Comparison of ENCODE assay signal across 1 cellular context in genomic region chr12:70645494-70646317, GRCh38.
TF ChIP-seq lines count a peak whose summit lies in the region.

No MANE protein-coding gene starts in this region.

TF ChIP-seq in K562, 482 proteins besides CTCF, POLR2A, EP300 and RAD21 (continues in another document):
- TF ChIP-seq, protein P1, sequence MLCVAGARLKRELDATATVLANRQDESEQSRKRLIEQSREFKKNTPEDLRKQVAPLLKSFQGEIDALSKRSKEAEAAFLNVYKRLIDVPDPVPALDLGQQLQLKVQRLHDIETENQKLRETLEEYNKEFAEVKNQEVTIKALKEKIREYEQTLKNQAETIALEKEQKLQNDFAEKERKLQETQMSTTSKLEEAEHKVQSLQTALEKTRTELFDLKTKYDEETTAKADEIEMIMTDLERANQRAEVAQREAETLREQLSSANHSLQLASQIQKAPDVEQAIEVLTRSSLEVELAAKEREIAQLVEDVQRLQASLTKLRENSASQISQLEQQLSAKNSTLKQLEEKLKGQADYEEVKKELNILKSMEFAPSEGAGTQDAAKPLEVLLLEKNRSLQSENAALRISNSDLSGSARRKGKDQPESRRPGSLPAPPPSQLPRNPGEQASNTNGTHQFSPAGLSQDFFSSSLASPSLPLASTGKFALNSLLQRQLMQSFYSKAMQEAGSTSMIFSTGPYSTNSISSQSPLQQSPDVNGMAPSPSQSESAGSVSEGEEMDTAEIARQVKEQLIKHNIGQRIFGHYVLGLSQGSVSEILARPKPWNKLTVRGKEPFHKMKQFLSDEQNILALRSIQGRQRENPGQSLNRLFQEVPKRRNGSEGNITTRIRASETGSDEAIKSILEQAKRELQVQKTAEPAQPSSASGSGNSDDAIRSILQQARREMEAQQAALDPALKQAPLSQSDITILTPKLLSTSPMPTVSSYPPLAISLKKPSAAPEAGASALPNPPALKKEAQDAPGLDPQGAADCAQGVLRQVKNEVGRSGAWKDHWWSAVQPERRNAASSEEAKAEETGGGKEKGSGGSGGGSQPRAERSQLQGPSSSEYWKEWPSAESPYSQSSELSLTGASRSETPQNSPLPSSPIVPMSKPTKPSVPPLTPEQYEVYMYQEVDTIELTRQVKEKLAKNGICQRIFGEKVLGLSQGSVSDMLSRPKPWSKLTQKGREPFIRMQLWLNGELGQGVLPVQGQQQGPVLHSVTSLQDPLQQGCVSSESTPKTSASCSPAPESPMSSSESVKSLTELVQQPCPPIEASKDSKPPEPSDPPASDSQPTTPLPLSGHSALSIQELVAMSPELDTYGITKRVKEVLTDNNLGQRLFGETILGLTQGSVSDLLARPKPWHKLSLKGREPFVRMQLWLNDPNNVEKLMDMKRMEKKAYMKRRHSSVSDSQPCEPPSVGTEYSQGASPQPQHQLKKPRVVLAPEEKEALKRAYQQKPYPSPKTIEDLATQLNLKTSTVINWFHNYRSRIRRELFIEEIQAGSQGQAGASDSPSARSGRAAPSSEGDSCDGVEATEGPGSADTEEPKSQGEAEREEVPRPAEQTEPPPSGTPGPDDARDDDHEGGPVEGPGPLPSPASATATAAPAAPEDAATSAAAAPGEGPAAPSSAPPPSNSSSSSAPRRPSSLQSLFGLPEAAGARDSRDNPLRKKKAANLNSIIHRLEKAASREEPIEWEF (CRISPR knock-in tag; IDR thresholded peaks at IDR 0.05): no peak
- TF ChIP-seq CBFA2T2 (conservative IDR thresholded peaks at IDR 0.05): 0 out of 2 replicates have a peak, but pooled peaks have one; percentile 29
- TF ChIP-seq SMAD4 (CRISPR knock-in tag; conservative IDR thresholded peaks at IDR 0.05): peak; percentile 94
- TF ChIP-seq SETDB1 (IDR thresholded peaks at IDR 0.05; ENCODE audit: low read length): no peak
- TF ChIP-seq ZNF134 (CRISPR knock-in tag; conservative IDR thresholded peaks at IDR 0.05): peak; percentile 44; the same call in 1 of the 2 replicates
- no peak for TF ChIP-seq ZNF124 (CRISPR knock-in tag; IDR thresholded peaks at IDR 0.05)
- TF ChIP-seq CHD2 (IDR thresholded peaks at IDR 0.05; ENCODE audit: low read depth, low read length): no peak
- no peak for TF ChIP-seq POLR3G (IDR thresholded peaks at IDR 0.05; ENCODE audit: extremely low read depth, insufficient read length, insufficient replicate concordance)
- 0 out of 2 replicates have a peak, but pooled peaks have one; percentile 36 for TF ChIP-seq MYC (IDR thresholded peaks at IDR 0.05; ENCODE audit: low read depth, low read length)
- TF ChIP-seq MYC (CRISPR knock-in tag; IDR thresholded peaks at IDR 0.05; ENCODE audit: borderline replicate concordance, low read depth): no peak
- peak; percentile 94 for TF ChIP-seq ETV1 (tag; conservative IDR thresholded peaks at IDR 0.05; ENCODE audit: low read depth)
- TF ChIP-seq CBFB (CRISPR knock-in tag; IDR thresholded peaks at IDR 0.05): no peak
- peak; percentile 83 for TF ChIP-seq TEAD2 (tag; IDR thresholded peaks at IDR 0.05)
- TF ChIP-seq MBD2 (IDR thresholded peaks at IDR 0.05; ENCODE audit: borderline replicate concordance, low read depth): no peak
- TF ChIP-seq, protein P2, sequence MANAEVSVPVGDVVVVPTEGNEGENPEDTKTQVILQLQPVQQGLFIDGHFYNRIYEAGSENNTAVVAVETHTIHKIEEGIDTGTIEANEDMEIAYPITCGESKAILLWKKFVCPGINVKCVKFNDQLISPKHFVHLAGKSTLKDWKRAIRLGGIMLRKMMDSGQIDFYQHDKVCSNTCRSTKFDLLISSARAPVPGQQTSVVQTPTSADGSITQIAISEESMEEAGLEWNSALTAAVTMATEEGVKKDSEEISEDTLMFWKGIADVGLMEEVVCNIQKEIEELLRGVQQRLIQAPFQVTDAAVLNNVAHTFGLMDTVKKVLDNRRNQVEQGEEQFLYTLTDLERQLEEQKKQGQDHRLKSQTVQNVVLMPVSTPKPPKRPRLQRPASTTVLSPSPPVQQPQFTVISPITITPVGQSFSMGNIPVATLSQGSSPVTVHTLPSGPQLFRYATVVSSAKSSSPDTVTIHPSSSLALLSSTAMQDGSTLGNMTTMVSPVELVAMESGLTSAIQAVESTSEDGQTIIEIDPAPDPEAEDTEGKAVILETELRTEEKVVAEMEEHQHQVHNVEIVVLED (CRISPR knock-in tag; IDR thresholded peaks at IDR 0.05): no peak
- TF ChIP-seq ATF1 (CRISPR knock-in tag; IDR thresholded peaks at IDR 0.05): no peak
- peak; percentile 48 for TF ChIP-seq ATF1 (tag; IDR thresholded peaks at IDR 0.05)
- TF ChIP-seq, protein P3, sequence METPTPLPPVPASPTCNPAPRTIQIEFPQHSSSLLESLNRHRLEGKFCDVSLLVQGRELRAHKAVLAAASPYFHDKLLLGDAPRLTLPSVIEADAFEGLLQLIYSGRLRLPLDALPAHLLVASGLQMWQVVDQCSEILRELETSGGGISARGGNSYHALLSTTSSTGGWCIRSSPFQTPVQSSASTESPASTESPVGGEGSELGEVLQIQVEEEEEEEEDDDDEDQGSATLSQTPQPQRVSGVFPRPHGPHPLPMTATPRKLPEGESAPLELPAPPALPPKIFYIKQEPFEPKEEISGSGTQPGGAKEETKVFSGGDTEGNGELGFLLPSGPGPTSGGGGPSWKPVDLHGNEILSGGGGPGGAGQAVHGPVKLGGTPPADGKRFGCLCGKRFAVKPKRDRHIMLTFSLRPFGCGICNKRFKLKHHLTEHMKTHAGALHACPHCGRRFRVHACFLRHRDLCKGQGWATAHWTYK (CRISPR knock-in tag; IDR thresholded peaks at IDR 0.05): no peak; the same call in none of the 2 replicates
- peak in 1 of 2 experiments; percentile 43; a peak in 1 of 4 replicates for TF ChIP-seq TRIM24 (IDR thresholded peaks at IDR 0.05)
- 0 out of 2 replicates have a peak, but pooled peaks have one; percentile 47 for TF ChIP-seq ZNF311 (CRISPR knock-in tag; IDR thresholded peaks at IDR 0.05)
- TF ChIP-seq CREB1 (IDR thresholded peaks at IDR 0.05): 0 out of 2 replicates have a peak, but pooled peaks have one; percentile 15
- TF ChIP-seq CREB1 (CRISPR knock-in tag; IDR thresholded peaks at IDR 0.05): no peak
- no peak for TF ChIP-seq ASH1L (IDR thresholded peaks at IDR 0.05; ENCODE audit: borderline replicate concordance, low read depth, partially characterized antibody)
- no peak for TF ChIP-seq ARNT (IDR thresholded peaks at IDR 0.05)
- TF ChIP-seq DPF2 (IDR thresholded peaks at IDR 0.05): peak; percentile 97
- TF ChIP-seq PHF8 (IDR thresholded peaks at IDR 0.05; ENCODE audit: borderline replicate concordance, low read length): no peak
- TF ChIP-seq, protein P4, sequence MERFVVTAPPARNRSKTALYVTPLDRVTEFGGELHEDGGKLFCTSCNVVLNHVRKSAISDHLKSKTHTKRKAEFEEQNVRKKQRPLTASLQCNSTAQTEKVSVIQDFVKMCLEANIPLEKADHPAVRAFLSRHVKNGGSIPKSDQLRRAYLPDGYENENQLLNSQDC (CRISPR knock-in tag; IDR thresholded peaks at IDR 0.05): no peak
- TF ChIP-seq RBFOX2 (IDR thresholded peaks at IDR 0.05; ENCODE audit: low read depth, low read length): no peak
- TF ChIP-seq TAL1 (IDR thresholded peaks at IDR 0.05): no peak
- peak; percentile 42; the same call in 1 of the 2 replicates for TF ChIP-seq JUNB (CRISPR knock-in tag; conservative IDR thresholded peaks at IDR 0.05)
- TF ChIP-seq ZNF217 (CRISPR knock-in tag; IDR thresholded peaks at IDR 0.05): no peak
- no peak for TF ChIP-seq BCOR (IDR thresholded peaks at IDR 0.05)
- TF ChIP-seq CTCFL (IDR thresholded peaks at IDR 0.05; ENCODE audit: borderline replicate concordance, insufficient read depth, low read depth, low read length, poor library complexity, severe bottlenecking): no peak
- peak; percentile 81 for TF ChIP-seq ZNF384 (IDR thresholded peaks at IDR 0.05; ENCODE audit: low read depth, low read length)
- TF ChIP-seq SMARCC2 (IDR thresholded peaks at IDR 0.05; ENCODE audit: low read depth): peak; percentile 93
- TF ChIP-seq KLF6 (CRISPR knock-in tag; IDR thresholded peaks at IDR 0.05; ENCODE audit: borderline replicate concordance): no peak
- TF ChIP-seq, protein P5, sequence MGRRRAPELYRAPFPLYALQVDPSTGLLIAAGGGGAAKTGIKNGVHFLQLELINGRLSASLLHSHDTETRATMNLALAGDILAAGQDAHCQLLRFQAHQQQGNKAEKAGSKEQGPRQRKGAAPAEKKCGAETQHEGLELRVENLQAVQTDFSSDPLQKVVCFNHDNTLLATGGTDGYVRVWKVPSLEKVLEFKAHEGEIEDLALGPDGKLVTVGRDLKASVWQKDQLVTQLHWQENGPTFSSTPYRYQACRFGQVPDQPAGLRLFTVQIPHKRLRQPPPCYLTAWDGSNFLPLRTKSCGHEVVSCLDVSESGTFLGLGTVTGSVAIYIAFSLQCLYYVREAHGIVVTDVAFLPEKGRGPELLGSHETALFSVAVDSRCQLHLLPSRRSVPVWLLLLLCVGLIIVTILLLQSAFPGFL (CRISPR knock-in tag; IDR thresholded peaks at IDR 0.05): no peak
- TF ChIP-seq IFI16 (CRISPR knock-in tag; IDR thresholded peaks at IDR 0.05): no peak
- TF ChIP-seq ZNF347 (CRISPR knock-in tag; IDR thresholded peaks at IDR 0.05; ENCODE audit: low read depth): no peak
- TF ChIP-seq, protein P6, sequence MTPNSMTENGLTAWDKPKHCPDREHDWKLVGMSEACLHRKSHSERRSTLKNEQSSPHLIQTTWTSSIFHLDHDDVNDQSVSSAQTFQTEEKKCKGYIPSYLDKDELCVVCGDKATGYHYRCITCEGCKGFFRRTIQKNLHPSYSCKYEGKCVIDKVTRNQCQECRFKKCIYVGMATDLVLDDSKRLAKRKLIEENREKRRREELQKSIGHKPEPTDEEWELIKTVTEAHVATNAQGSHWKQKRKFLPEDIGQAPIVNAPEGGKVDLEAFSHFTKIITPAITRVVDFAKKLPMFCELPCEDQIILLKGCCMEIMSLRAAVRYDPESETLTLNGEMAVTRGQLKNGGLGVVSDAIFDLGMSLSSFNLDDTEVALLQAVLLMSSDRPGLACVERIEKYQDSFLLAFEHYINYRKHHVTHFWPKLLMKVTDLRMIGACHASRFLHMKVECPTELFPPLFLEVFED (CRISPR knock-in tag; conservative IDR thresholded peaks at IDR 0.05): 0 out of 2 replicates have a peak, but pooled peaks have one; percentile 28
- no peak for TF ChIP-seq NONO (IDR thresholded peaks at IDR 0.05; ENCODE audit: low read depth in 2 of 2, low read length in 1 of 2)
- TF ChIP-seq ATF7 (IDR thresholded peaks at IDR 0.05): peak; percentile 62; the same call in 1 of the 2 replicates
- no peak for TF ChIP-seq ZFX (CRISPR knock-in tag; IDR thresholded peaks at IDR 0.05)
- TF ChIP-seq ZNF75A (CRISPR knock-in tag; IDR thresholded peaks at IDR 0.05): no peak
- TF ChIP-seq ZNF584 (CRISPR knock-in tag; IDR thresholded peaks at IDR 0.05; ENCODE audit: low read depth): 0 out of 2 replicates have a peak, but pooled peaks have one; percentile 64
- TF ChIP-seq ZSCAN29 (IDR thresholded peaks at IDR 0.05): no peak
- no peak for TF ChIP-seq ILK (tag; IDR thresholded peaks at IDR 0.05; ENCODE audit: borderline replicate concordance, low read depth)
- no peak for TF ChIP-seq RUNX1 (IDR thresholded peaks at IDR 0.05; ENCODE audit: low read depth)
- TF ChIP-seq NEUROD1 (IDR thresholded peaks at IDR 0.05; ENCODE audit: borderline replicate concordance, low read depth, low read length, partially characterized antibody): peak; percentile 70
- TF ChIP-seq E4F1 (CRISPR knock-in tag; IDR thresholded peaks at IDR 0.05; ENCODE audit: borderline replicate concordance): no peak
- peak; percentile 73 for TF ChIP-seq NCOR1 (IDR thresholded peaks at IDR 0.05)
- TF ChIP-seq ZFPM2 (CRISPR knock-in tag; IDR thresholded peaks at IDR 0.05): no peak
- peak; percentile 98 for TF ChIP-seq ATF3 (IDR thresholded peaks at IDR 0.05)
- peak; percentile 58; the same call in 1 of the 2 replicates for TF ChIP-seq ATF3 (CRISPR knock-in tag; conservative IDR thresholded peaks at IDR 0.05)
